15 cellular contexts compared by ENCODE assay signal in the genomic region with DNA sequence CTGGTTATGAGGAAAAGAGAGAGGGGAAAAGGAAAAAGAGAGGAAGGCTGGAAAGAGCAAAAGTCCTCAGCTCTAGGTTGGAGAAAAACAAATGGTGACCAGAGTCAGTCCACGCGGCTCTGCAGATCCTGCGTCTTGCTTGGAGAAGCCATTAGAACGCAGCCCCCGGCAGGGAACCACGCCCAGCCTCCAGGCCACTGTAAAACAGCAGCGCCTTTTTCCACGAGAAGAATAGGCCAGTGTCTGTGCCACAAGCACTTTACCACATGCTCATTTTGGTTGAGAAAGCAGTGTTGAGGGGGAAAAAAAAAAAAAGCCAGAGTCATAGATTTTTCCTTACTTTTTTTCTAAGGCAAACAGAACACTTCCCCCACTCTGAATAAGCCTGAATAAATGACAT.
A peak's percentile ranks its signal among the peaks of the same experiment; 100 is the strongest.
DNase-seq lines count a peak whose midpoint lies in the region; ATAC-seq and TF ChIP-seq lines count a peak whose summit lies in the region.
"Had no signal": no experiment of that assay in that cellular context is flagged by ENCODE, and none has a peak within 500 bp of the region (broad histone marks: within the 10 kb centered on the region; RNA-seq: fewer than 3 reads in every experiment).

No MANE protein-coding gene starts in this region.

- 84 to 94% (median 88%) methylated on average over 8 of the region's 8 CpGs for WGBS in spleen, 5 donors

- H3K4me1 Mint-ChIP-seq in immature natural killer cell = peaks cover 6 to 9% of the 10 kb centered on the region in 2 donors
- H3K4me1 Mint-ChIP-seq in activated naive CD8-positive, alpha-beta T cell treated with anti-CD3 and anti-CD28 coated beads, Interleukin-2, amount 50 U/mL, for 24 hours = no peaks in the 10 kb centered on the region
- H3K4me1 Mint-ChIP-seq in nephron progenitor cell = peaks cover 22% of the 10 kb centered on the region

- H3K4me1 ChIP-seq in left ventricle myocardium inferior (peaks cover 21% of the 10 kb centered on the region), spleen (no peaks in the 10 kb centered on the region)
- H3K4me1 ChIP-seq: ascending aorta, HAP-1 had no signal

- TF ChIP-seq POLR2A in spleen (IDR thresholded peaks at IDR 0.05) = no peak

- no peaks in the 10 kb centered on the region for H3K27me3 ChIP-seq in left ventricle myocardium inferior (ENCODE audit: low read depth)
- H3K27me3 ChIP-seq in spleen (replicated peaks in 1 of 7) = no peaks in the 10 kb centered on the region
- H3K27me3 ChIP-seq: ascending aorta had no signal

- H3K27ac Mint-ChIP-seq in immature natural killer cell (no peak overlapping the region), nephron progenitor cell (no peak overlapping the region)
- H3K27ac Mint-ChIP-seq in activated naive CD8-positive, alpha-beta T cell treated with anti-CD3 and anti-CD28 coated beads, Interleukin-2, amount 50 U/mL, for 24 hours = no peak overlapping the region
- H3K27ac Mint-ChIP-seq: activated T-helper 2 cell treated with anti-CD3 and anti-CD28 coated beads, Interferon-gamma antibody, Interleukin-2, Interleukin-4, amounts not matched to agents 10 μg/mL and 5 μg/mL and 100 μg/mL, durations not matched to agents 14 hours and 24 hours and 36 hours; natural killer cell had no signal

- no peak for ATAC-seq in activated naive CD8-positive, alpha-beta T cell treated with anti-CD3 and anti-CD28 coated beads, Interleukin-2, amount 50 U/mL, for 24 hours
- ATAC-seq: natural killer cell had no signal

- H3K36me3 Mint-ChIP-seq in immature natural killer cell (no peaks in the 10 kb centered on the region), nephron progenitor cell (ENCODE audit: low read depth) (no peaks in the 10 kb centered on the region)
- no peaks in the 10 kb centered on the region for H3K36me3 Mint-ChIP-seq in activated naive CD8-positive, alpha-beta T cell treated with anti-CD3 and anti-CD28 coated beads, Interleukin-2, amount 50 U/mL, for 24 hours (ENCODE audit: low read depth)
- H3K36me3 Mint-ChIP-seq: natural killer cell had no signal

- H3K27ac ChIP-seq in SK-N-MC = peak overlapping the region; percentile 78
- H3K27ac ChIP-seq in left ventricle myocardium inferior (replicated peaks) = no peak overlapping the region
- H3K27ac ChIP-seq in spleen = no peak overlapping the region
- H3K27ac ChIP-seq: ascending aorta had no signal

- TF ChIP-seq CTCF in left ventricle myocardium inferior (IDR thresholded peaks at IDR 0.05; ENCODE audit: borderline replicate concordance) (no peak), spleen (IDR thresholded peaks at IDR 0.05 in 8 of 11, conservative IDR thresholded peaks at IDR 0.05 in 3 of 11) (no peak), nephron progenitor cell (IDR thresholded peaks at IDR 0.05) (no peak)

- intact Hi-C loops in left ventricle myocardium inferior (cut with micrococcal nuclease) (no loop called here), spleen (cut with DNase I; ENCODE audit: low total_unique reads) (no loop called here)

- H3K9me3 Mint-ChIP-seq in immature natural killer cell = no peaks in the 10 kb centered on the region
- H3K9me3 Mint-ChIP-seq in activated naive CD8-positive, alpha-beta T cell treated with anti-CD3 and anti-CD28 coated beads, Interleukin-2, amount 50 U/mL, for 24 hours = no peaks in the 10 kb centered on the region
- peaks cover 5% of the 10 kb centered on the region for H3K9me3 Mint-ChIP-seq in nephron progenitor cell
- H3K9me3 Mint-ChIP-seq: activated T-helper 2 cell treated with anti-CD3 and anti-CD28 coated beads, Interferon-gamma antibody, Interleukin-2, Interleukin-4, amounts not matched to agents 10 μg/mL and 5 μg/mL and 100 μg/mL, durations not matched to agents 14 hours and 24 hours and 36 hours had no signal

- H3K4me3 ChIP-seq in SK-N-MC = peak overlapping the region; percentile 51
- H3K4me3 ChIP-seq in left ventricle myocardium inferior = no peak overlapping the region
- H3K4me3 ChIP-seq in spleen = no peak overlapping the region
- H3K4me3 ChIP-seq: ascending aorta, HAP-1 had no signal

- H3K4me3 Mint-ChIP-seq in immature natural killer cell = no peak overlapping the region
- no peak overlapping the region for H3K4me3 Mint-ChIP-seq in activated naive CD8-positive, alpha-beta T cell treated with anti-CD3 and anti-CD28 coated beads, Interleukin-2, amount 50 U/mL, for 24 hours
- no peak overlapping the region for H3K4me3 Mint-ChIP-seq in nephron progenitor cell
- H3K4me3 Mint-ChIP-seq: natural killer cell had no signal

- DNase-seq in C1 segment of cervical spinal cord (lab: John Stamatoyannopoulos, UW) (peak in 11 of 14 donors; percentile 28 to 71 (median 61)), SK-N-MC (ENCODE audit: low read depth, low spot score) (no peak), left ventricle myocardium inferior (peak; percentile 14), occipital lobe (lab: John Stamatoyannopoulos, UW) (peak; percentile 28), immature natural killer cell (no peak), spleen (no peak), nephron progenitor cell (no peak)
- DNase-seq in activated naive CD8-positive, alpha-beta T cell treated with anti-CD3 and anti-CD28 coated beads, Interleukin-2, amount 50 U/mL, for 24 hours = no peak
- DNase-seq: natural killer cell, NCI-H1694 treated with DMSO at 0.1 percent for 48 hours, NCI-H748 treated with DMSO at 0.1 percent for 48 hours, small intestine had no signal

- H3K9me3 ChIP-seq in SK-N-MC (ENCODE audit: low read depth, low read length) (no peaks in the 10 kb centered on the region), left ventricle myocardium inferior (replicated peaks) (no peaks in the 10 kb centered on the region), spleen (no peaks in the 10 kb centered on the region)
- H3K9me3 ChIP-seq: ascending aorta, HAP-1 had no signal

- no peaks in the 10 kb centered on the region for H3K27me3 Mint-ChIP-seq in immature natural killer cell (ENCODE audit: low read depth in 3 of 3)
- no peaks in the 10 kb centered on the region for H3K27me3 Mint-ChIP-seq in activated naive CD8-positive, alpha-beta T cell treated with anti-CD3 and anti-CD28 coated beads, Interleukin-2, amount 50 U/mL, for 24 hours
- no peaks in the 10 kb centered on the region for H3K27me3 Mint-ChIP-seq in nephron progenitor cell (ENCODE audit: low read depth, poor library complexity)

- H3K36me3 ChIP-seq in SK-N-MC (ENCODE audit: insufficient read depth, low read length) (no peaks in the 10 kb centered on the region), left ventricle myocardium inferior (no peaks in the 10 kb centered on the region), spleen (no peaks in the 10 kb centered on the region)
- H3K36me3 ChIP-seq: ascending aorta, HAP-1 had no signal

- peak overlapping the region; percentile 64 for H3K9ac ChIP-seq in SK-N-MC (ENCODE audit: insufficient read length)

Comparison
In these comparisons a context has a peak if more than half of its experiments do, and no peak if none do; other contexts are left out.
1. DNase-seq: peak in C1 segment of cervical spinal cord (11 of 14), left ventricle myocardium inferior (single experiment) and occipital lobe (single experiment); none in SK-N-MC (single experiment), immature natural killer cell (0 of 3), spleen (single experiment), activated naive CD8-positive, alpha-beta T cell treated with anti-CD3 and anti-CD28 coated beads, Interleukin-2, amount 50 U/mL, for 24 hours (single experiment) and nephron progenitor cell (single experiment).